ENCODE assay signal across 8 cellular contexts in the genomic region with DNA sequence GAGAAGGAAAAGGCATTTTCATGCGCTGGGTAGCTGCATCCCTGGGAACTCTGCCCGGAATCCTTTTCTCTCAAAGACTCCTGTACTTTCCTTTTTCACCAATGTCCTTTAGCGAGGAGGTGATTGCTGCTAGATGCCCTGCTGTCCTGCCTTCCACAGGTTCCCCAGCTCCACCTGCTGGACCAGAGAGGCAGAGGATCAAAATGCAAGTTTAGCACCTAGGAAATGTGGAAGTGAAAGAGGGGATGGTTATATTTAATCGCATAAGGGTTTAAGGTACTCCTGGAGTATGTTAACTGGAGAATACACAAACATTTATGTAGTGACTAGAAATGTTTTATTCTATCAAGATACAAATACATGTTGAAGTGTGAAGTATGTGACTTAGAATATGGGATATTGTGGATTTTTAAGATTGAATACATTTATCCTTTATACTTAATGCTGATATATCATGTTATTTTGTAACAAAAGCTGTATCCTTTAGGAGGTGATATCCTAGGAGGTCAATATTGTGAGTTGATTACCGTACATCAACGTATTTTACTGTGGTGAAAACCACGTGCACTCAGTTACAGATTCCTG.
DNase-seq lines count a peak whose midpoint lies in the region; ATAC-seq and TF ChIP-seq lines count a peak whose summit lies in the region.

No MANE protein-coding gene starts in this region.

- ATAC-seq in GM18499 (IDR thresholded peaks at IDR 0.05; ENCODE audit: insufficient read depth, unreplicated experiment) (peak; percentile 64), HG02973 (IDR thresholded peaks at IDR 0.05; ENCODE audit: unreplicated experiment) (peak; percentile 80)

- peak overlapping the region; percentile 51 for H3K4me3 Mint-ChIP-seq in nephron progenitor cell

- peaks cover 5% of the 10 kb centered on the region for H3K4me1 Mint-ChIP-seq in nephron progenitor cell

- H3K4me3 ChIP-seq in choroid plexus epithelial cell (ENCODE audit: low read depth, low read length) = no peak overlapping the region

- TF ChIP-seq CTCF in choroid plexus epithelial cell (conservative IDR thresholded peaks at IDR 0.05; ENCODE audit: low read depth, low read length) (peak; percentile 87), nephron progenitor cell (IDR thresholded peaks at IDR 0.05) (peak; percentile 58)

- peaks cover 7% of the 10 kb centered on the region for H3K27me3 Mint-ChIP-seq in nephron progenitor cell (ENCODE audit: low read depth, poor library complexity)

- peak; percentile 20 to 26 for DNase-seq in AML-193 (lab: John Stamatoyannopoulos, UW)
- DNase-seq in NCI-H748 (lab: John Stamatoyannopoulos, UW; ENCODE audit: unreplicated experiment) = peak; percentile 57
- peak; percentile 67 for DNase-seq in choroid plexus epithelial cell (ENCODE audit: low read depth)
- DNase-seq in nephron progenitor cell = peak; percentile 47
- no peak for DNase-seq in 8988T
- no peak for DNase-seq in activated naive CD4-positive, alpha-beta T cell treated with Interleukin-2 at 50 U/mL for 16 hours

- no peaks in the 10 kb centered on the region for H3K9me3 Mint-ChIP-seq in nephron progenitor cell

- peaks cover 7% of the 10 kb centered on the region for H3K36me3 Mint-ChIP-seq in nephron progenitor cell (ENCODE audit: low read depth)

- no peak overlapping the region for H3K27ac Mint-ChIP-seq in nephron progenitor cell

Comparison
In these comparisons a context has a peak if more than half of its experiments do, and no peak if none do; other contexts are left out.
1. DNase-seq: peak in AML-193 (2 of 2), NCI-H748 (single experiment), choroid plexus epithelial cell (single experiment) and nephron progenitor cell (single experiment); none in 8988T (single experiment) and activated naive CD4-positive, alpha-beta T cell treated with Interleukin-2 at 50 U/mL for 16 hours (single experiment).